8 cellular contexts compared by ENCODE assay signal in genomic region chr2:73828389-73828817, GRCh38.
A peak's percentile ranks its signal among the peaks of the same experiment; 100 is the strongest.
DNase-seq lines count a peak whose midpoint lies in the region; ATAC-seq and TF ChIP-seq lines count a peak whose summit lies in the region.

No MANE protein-coding gene starts in this region.

- H3K27me3 ChIP-seq in NT2/D1 (ENCODE audit: insufficient read depth, insufficient read length) (no peaks in the 10 kb centered on the region), neuron (ENCODE audit: insufficient read depth, low read length) (no peaks in the 10 kb centered on the region)
- no peaks in the 10 kb centered on the region for H3K27me3 ChIP-seq in effector memory CD4-positive, alpha-beta T cell (replicated peaks; ENCODE audit: control insufficient read depth, insufficient read depth, low read length, poor library complexity, severe bottlenecking)

- no peaks in the 10 kb centered on the region for H3K9me3 ChIP-seq in NT2/D1 (ENCODE audit: insufficient read depth, low read length)
- no peaks in the 10 kb centered on the region for H3K9me3 ChIP-seq in effector memory CD4-positive, alpha-beta T cell (ENCODE audit: control insufficient read depth, low read length)
- H3K9me3 ChIP-seq in neuron (ENCODE audit: low read length) = no peaks in the 10 kb centered on the region

- peaks cover 22% of the 10 kb centered on the region for H3K36me3 ChIP-seq in NT2/D1 (ENCODE audit: insufficient read depth, insufficient read length, low read length)
- H3K36me3 ChIP-seq in effector memory CD4-positive, alpha-beta T cell (ENCODE audit: control insufficient read depth, insufficient read depth, low read length) = no peaks in the 10 kb centered on the region
- peaks cover 16% of the 10 kb centered on the region for H3K36me3 ChIP-seq in neuron (ENCODE audit: insufficient read depth, low read length)

- peak overlapping the region; percentile 73 for H2AFZ ChIP-seq in neuron (ENCODE audit: low read depth, low read length)

- H3K4me3 ChIP-seq in NT2/D1 (ENCODE audit: insufficient read length, low read depth) (peak overlapping the region; percentile 82), neuron (ENCODE audit: low read length) (peak overlapping the region; percentile 71)
- H3K4me3 ChIP-seq in effector memory CD4-positive, alpha-beta T cell (ENCODE audit: insufficient read depth, low read depth, low read length, poor library complexity, severe bottlenecking) = peak overlapping the region; percentile 70

- peak overlapping the region; percentile 98 for H3K27ac ChIP-seq in C4-2B
- peak overlapping the region; percentile 89 for H3K27ac ChIP-seq in effector memory CD4-positive, alpha-beta T cell (ENCODE audit: insufficient read depth, low read length, poor library complexity, severe bottlenecking)

- no peak for DNase-seq in NT2/D1 (ENCODE audit: low read depth, low spot score)
- no peak for DNase-seq in effector memory CD4-positive, alpha-beta T cell
- no peak for DNase-seq in NOMO-1 treated with DMSO at 0.1 percent for 48 hours (lab: John Stamatoyannopoulos, UW; ENCODE audit: unreplicated experiment)
- DNase-seq in stimulated activated CD4-positive, alpha-beta T cell treated with anti-CD3 and anti-CD28 coated beads, Interleukin-15, amount 100 ng/mL, for 24 hours = no peak
- DNase-seq in GM13977 (ENCODE audit: low spot score) = no peak

- H3K4me1 ChIP-seq in NT2/D1 (ENCODE audit: insufficient read depth, insufficient read length) = no peaks in the 10 kb centered on the region
- peaks cover 15% of the 10 kb centered on the region for H3K4me1 ChIP-seq in effector memory CD4-positive, alpha-beta T cell (ENCODE audit: control insufficient read depth, insufficient read depth, low read length, poor library complexity, severe bottlenecking)
- H3K4me1 ChIP-seq in neuron (ENCODE audit: insufficient read depth, low read length) = peaks cover 9% of the 10 kb centered on the region

- no peak for ATAC-seq in GM21786 (IDR thresholded peaks at IDR 0.05; ENCODE audit: unreplicated experiment)

- in situ Hi-C loops in GM13977 (cut with MboI; ENCODE audit: low pct_unique_long_range_greater_than_20kb, low sequenced_read_pairs, unreplicated experiment) = no loop called here

- TF ChIP-seq CTCF in C4-2B (conservative IDR thresholded peaks at IDR 0.05) (no peak), GM13977 (IDR thresholded peaks at IDR 0.05; ENCODE audit: extremely low read depth, insufficient read depth, missing control alignments) (no peak)

- H3K9ac ChIP-seq in NT2/D1 (ENCODE audit: insufficient read length, low read depth) = no peak overlapping the region
